Comparison of ENCODE assay signal across 1 cellular context in the genomic region with DNA sequence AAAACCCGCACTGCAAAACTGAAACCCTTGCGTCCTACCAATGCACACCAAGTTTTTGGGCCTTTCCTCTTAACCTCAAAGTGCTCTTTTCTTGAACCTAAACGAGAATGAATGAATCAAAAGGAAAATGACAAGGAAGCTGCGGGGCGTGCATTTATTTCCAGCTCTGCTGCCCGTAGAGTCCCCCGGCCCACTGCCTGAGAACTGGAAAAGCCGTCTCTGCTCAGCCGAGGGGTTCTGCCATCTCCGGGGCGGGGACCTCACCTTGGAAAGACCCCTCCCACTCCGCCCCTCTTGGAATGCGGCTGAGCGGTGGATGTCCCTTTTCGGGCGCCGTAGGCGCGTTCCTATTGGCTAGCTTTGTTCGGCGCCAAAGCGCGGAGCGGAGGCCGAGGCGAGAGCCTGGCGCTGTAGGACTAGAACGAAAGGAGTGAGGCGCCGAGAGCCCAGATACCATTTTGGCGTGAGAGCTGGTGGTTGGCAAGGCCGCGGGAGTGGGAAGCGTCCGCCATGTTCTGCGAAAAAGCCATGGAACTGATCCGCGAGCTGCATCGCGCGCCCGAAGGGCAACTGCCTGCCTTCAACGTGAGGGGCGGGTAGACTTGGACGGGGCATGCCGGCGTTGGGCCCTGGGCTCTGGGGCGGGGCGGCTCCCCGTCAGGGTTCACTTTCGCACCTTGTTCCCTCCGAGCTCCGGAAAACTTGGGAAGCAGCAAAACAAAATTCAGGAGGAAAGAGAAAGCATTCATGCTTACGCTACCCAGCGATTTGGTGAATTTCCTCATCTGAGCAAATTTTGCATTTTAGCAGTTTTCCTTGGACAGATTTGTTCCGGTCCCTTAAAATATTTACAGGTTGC.
TF ChIP-seq lines count a peak whose summit lies in the region.

Gene GINS1, plus strand, starts transcription at position 363 of the 859 bp plus-strand sequence. Its CDS starts 148 bp downstream, at position 511.

TF ChIP-seq in K562, 482 proteins besides CTCF, POLR2A, EP300 and RAD21 (continued from another document and continues in another):
- TF ChIP-seq TRIM25 (IDR thresholded peaks at IDR 0.05; ENCODE audit: borderline replicate concordance) (no peak), RBBP5 (IDR thresholded peaks at IDR 0.05; ENCODE audit: borderline replicate concordance, insufficient read depth, low read length, poor library complexity, severe bottlenecking) (peak; percentile 88), KLF13 (tag; IDR thresholded peaks at IDR 0.05; ENCODE audit: borderline replicate concordance, low read depth) (no peak), MBD2 (IDR thresholded peaks at IDR 0.05; ENCODE audit: borderline replicate concordance, low read depth) (0 out of 2 replicates have a peak, but pooled peaks have one; percentile 33), CHCHD3 (CRISPR knock-in tag; IDR thresholded peaks at IDR 0.05) (no peak), ZNF583 (CRISPR knock-in tag; IDR thresholded peaks at IDR 0.05) (no peak), ZZZ3 (IDR thresholded peaks at IDR 0.05) (peak; percentile 87), ARID4B (CRISPR knock-in tag; IDR thresholded peaks at IDR 0.05) (peak; percentile 48; the same call in 1 of the 2 replicates), ZNF24 (IDR thresholded peaks at IDR 0.05) (peak; percentile 74; the same call in 1 of the 2 replicates), RCOR1 (IDR thresholded peaks at IDR 0.05; ENCODE audit: borderline replicate concordance in 1 of 2, low read depth in 2 of 2, low read length in 2 of 2) (peak in 1 of 2 experiments; percentile 28; a peak in 1 of 4 replicates), ZFP1 (CRISPR knock-in tag; IDR thresholded peaks at IDR 0.05) (no peak), DMBX1 (CRISPR knock-in tag; IDR thresholded peaks at IDR 0.05; ENCODE audit: borderline replicate concordance) (0 out of 2 replicates have a peak, but pooled peaks have one; percentile 38), CHD1 (IDR thresholded peaks at IDR 0.05; ENCODE audit: low read length) (no peak), TRIM24 (IDR thresholded peaks at IDR 0.05) (peak in 1 of 2 experiments; percentile 43; a peak in 1 of 4 replicates), MYC (IDR thresholded peaks at IDR 0.05; ENCODE audit: low read depth, low read length) (peak; percentile 30; the same call in 1 of the 2 replicates), MYC (CRISPR knock-in tag; IDR thresholded peaks at IDR 0.05; ENCODE audit: borderline replicate concordance, low read depth) (no peak), STAT5A (IDR thresholded peaks at IDR 0.05; ENCODE audit: borderline replicate concordance, low read length) (no peak), TAF9B (IDR thresholded peaks at IDR 0.05; ENCODE audit: partially characterized antibody) (peak; percentile 56), TEAD4 (IDR thresholded peaks at IDR 0.05; ENCODE audit: low read length) (peak; percentile 85), TEAD4 (CRISPR knock-in tag; IDR thresholded peaks at IDR 0.05; ENCODE audit: borderline replicate concordance) (peak; percentile 66; the same call in 1 of the 2 replicates), THRAP3 (IDR thresholded peaks at IDR 0.05; ENCODE audit: borderline replicate concordance) (no peak), ZNF280B (CRISPR knock-in tag; IDR thresholded peaks at IDR 0.05) (no peak), GATA2 (CRISPR knock-in tag; IDR thresholded peaks at IDR 0.05) (no peak), MCM5 (IDR thresholded peaks at IDR 0.05; ENCODE audit: low read depth) (no peak), YY1 (IDR thresholded peaks at IDR 0.05; ENCODE audit: borderline replicate concordance in 1 of 3, control insufficient read depth in 1 of 3, extremely low read depth in 1 of 3, insufficient read depth in 3 of 3, insufficient read length in 1 of 3, insufficient replicate concordance in 2 of 3, low read depth in 1 of 3, low read length in 2 of 3) (peak in 2 of 3 experiments; percentile 62 to 66), E2F6 (IDR thresholded peaks at IDR 0.05; ENCODE audit: borderline replicate concordance in 1 of 2, extremely low read depth in 1 of 2, insufficient read depth in 1 of 2, insufficient read length in 1 of 2, low read depth in 1 of 2, low read length in 1 of 2, poor library complexity in 1 of 2, severe bottlenecking in 1 of 2) (peak; percentile 71 to 89), CBX1 (IDR thresholded peaks at IDR 0.05; ENCODE audit: low read depth) (peak; percentile 49; the same call in 1 of the 2 replicates), ZNF592 (IDR thresholded peaks at IDR 0.05) (peak; percentile 63), KDM5B (IDR thresholded peaks at IDR 0.05; ENCODE audit: insufficient replicate concordance, low read depth, low read length) (peak; percentile 76), CBFB (CRISPR knock-in tag; IDR thresholded peaks at IDR 0.05) (no peak)
- TF ChIP-seq, protein P1, sequence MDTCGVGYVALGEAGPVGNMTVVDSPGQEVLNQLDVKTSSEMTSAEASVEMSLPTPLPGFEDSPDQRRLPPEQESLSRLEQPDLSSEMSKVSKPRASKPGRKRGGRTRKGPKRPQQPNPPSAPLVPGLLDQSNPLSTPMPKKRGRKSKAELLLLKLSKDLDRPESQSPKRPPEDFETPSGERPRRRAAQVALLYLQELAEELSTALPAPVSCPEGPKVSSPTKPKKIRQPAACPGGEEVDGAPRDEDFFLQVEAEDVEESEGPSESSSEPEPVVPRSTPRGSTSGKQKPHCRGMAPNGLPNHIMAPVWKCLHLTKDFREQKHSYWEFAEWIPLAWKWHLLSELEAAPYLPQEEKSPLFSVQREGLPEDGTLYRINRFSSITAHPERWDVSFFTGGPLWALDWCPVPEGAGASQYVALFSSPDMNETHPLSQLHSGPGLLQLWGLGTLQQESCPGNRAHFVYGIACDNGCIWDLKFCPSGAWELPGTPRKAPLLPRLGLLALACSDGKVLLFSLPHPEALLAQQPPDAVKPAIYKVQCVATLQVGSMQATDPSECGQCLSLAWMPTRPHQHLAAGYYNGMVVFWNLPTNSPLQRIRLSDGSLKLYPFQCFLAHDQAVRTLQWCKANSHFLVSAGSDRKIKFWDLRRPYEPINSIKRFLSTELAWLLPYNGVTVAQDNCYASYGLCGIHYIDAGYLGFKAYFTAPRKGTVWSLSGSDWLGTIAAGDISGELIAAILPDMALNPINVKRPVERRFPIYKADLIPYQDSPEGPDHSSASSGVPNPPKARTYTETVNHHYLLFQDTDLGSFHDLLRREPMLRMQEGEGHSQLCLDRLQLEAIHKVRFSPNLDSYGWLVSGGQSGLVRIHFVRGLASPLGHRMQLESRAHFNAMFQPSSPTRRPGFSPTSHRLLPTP (IDR thresholded peaks at IDR 0.05; ENCODE audit: borderline replicate concordance, extremely low read depth, insufficient read length), result no peak
